ENCODE assay signal across 8 cellular contexts in genomic region chr1:179082308-179083030, GRCh38. TPM values are rescaled to one million over a fixed set of nuclear protein-coding genes. Genes with fewer than 3 reads are reported as not detected.
DNase-seq lines count a peak whose midpoint lies in the region; ATAC-seq, FAIRE-seq and TF ChIP-seq lines count a peak whose summit lies in the region.

No MANE protein-coding gene starts in this region.

- H3K9ac ChIP-seq in adipocyte (ENCODE audit: low read length), result peak overlapping the region; percentile 96

- no peaks in the 10 kb centered on the region for H3K4me1 ChIP-seq in RWPE2 (ENCODE audit: insufficient read depth, poor library complexity, severe bottlenecking)
- H3K4me1 ChIP-seq in adipocyte (ENCODE audit: control insufficient read depth, insufficient read depth, low read length), result peaks cover 28% of the 10 kb centered on the region
- H3K4me1 ChIP-seq in sigmoid colon, result peaks cover 0 to 24% (median 20%) of the 10 kb centered on the region in 4 donors

- H3K36me3 ChIP-seq in RWPE2 (ENCODE audit: low read depth) (peaks cover 25% of the 10 kb centered on the region), adipocyte (ENCODE audit: control insufficient read depth, insufficient read depth, low read length, severe bottlenecking) (peaks cover 9% of the 10 kb centered on the region), sigmoid colon (peaks cover 0 to 15% (median 5%) of the 10 kb centered on the region in 4 donors)

- H3K27me3 ChIP-seq in RWPE2 (ENCODE audit: insufficient read depth, poor library complexity, severe bottlenecking) (no peaks in the 10 kb centered on the region), adipocyte (replicated peaks; ENCODE audit: control insufficient read depth, insufficient read depth, low read length) (no peaks in the 10 kb centered on the region), sigmoid colon (no peaks in the 10 kb centered on the region)

- ATAC-seq in HG03196 (IDR thresholded peaks at IDR 0.05; ENCODE audit: unreplicated experiment) (peak; percentile 14), RWPE2 (ENCODE audit: low read depth) (peak; percentile 34)

- TF ChIP-seq POLR2A in sigmoid colon (IDR thresholded peaks at IDR 0.05), result no peak

- H3K4me3 ChIP-seq in RWPE2 (ENCODE audit: severe bottlenecking) (peak overlapping the region; percentile 74), adipocyte (ENCODE audit: low read length) (peak overlapping the region; percentile 91), sigmoid colon (peak overlapping the region; percentile 64 to 94 (median 86))

- 0% methylated on average over 54 of the region's 54 CpGs for WGBS in sigmoid colon, 2 donors

- intact Hi-C loops in sigmoid colon (cut with DNase I), result loop anchor here (5.0 kb wide), 2 partner anchors 35 to 55 kb away; partner anchors contain the start of gene FAM20B

- no peaks in the 10 kb centered on the region for H3K9me3 ChIP-seq in RWPE2 (ENCODE audit: severe bottlenecking)
- H3K9me3 ChIP-seq in adipocyte (ENCODE audit: control insufficient read depth, low read length), result no peaks in the 10 kb centered on the region
- no peaks in the 10 kb centered on the region for H3K9me3 ChIP-seq in sigmoid colon

- H3K27ac ChIP-seq in RWPE2 (ENCODE audit: poor library complexity, severe bottlenecking) (peak overlapping the region; percentile 61), sigmoid colon (peak overlapping the region; percentile 84 to 92 (median 91))

- FAIRE-seq in GM19239 (lab: Jason Lieb, UNC), result no peak

- TF ChIP-seq CTCF in RWPE2 (IDR thresholded peaks at IDR 0.05; ENCODE audit: poor library complexity, severe bottlenecking) (no peak), sigmoid colon (IDR thresholded peaks at IDR 0.05) (no peak)

- no peak for TF ChIP-seq EP300 in sigmoid colon (IDR thresholded peaks at IDR 0.05)

- peak in 8 of 14 donors; percentile 8 to 53 (median 37) for DNase-seq in C1 segment of cervical spinal cord (lab: John Stamatoyannopoulos, UW)
- peak; percentile 21 for DNase-seq in GM19239 (ENCODE audit: insufficient read length, low spot score)
- DNase-seq in RWPE2 (ENCODE audit: low spot score), result no peak
- peak; percentile 61 for DNase-seq in adipocyte (ENCODE audit: low read depth)
- DNase-seq in hepatic stellate cell (ENCODE audit: low spot score), result peak; percentile 58
- peak; percentile 76 for DNase-seq in sigmoid colon
- DNase-seq in HCEC 1CT, result no peak

RNA-seq across cellular contexts. Expression of gene TOR3A, which starts 0.6 kb away (rescaled TPM):
- 10 to 100 TPM; 38.8 to 53.5 (median 39.9) TPM for total RNA-seq in sigmoid colon
- 10 to 100 TPM in 2 of 3 donors, 1 to 10 TPM in 1; 8.3 to 37.1 (median 12.0) TPM for polyA plus RNA-seq in sigmoid colon

RNA-seq across cellular contexts. Expression of gene FAM20B, which starts 56.8 kb away (rescaled TPM):
- 10 to 100 TPM; 36.3 to 51.0 (median 48.3) TPM for total RNA-seq in sigmoid colon
- 10 to 100 TPM in 1 of 3 donors, 1 to 10 TPM in 2; 7.4 to 14.8 (median 7.8) TPM for polyA plus RNA-seq in sigmoid colon

Comparison
In these comparisons a context has a peak if more than half of its experiments do, and no peak if none do; other contexts are left out.
1. DNase-seq: peak in C1 segment of cervical spinal cord (8 of 14), GM19239 (single experiment), adipocyte (single experiment), hepatic stellate cell (single experiment) and sigmoid colon (single experiment); none in RWPE2 (single experiment) and HCEC 1CT (single experiment).
2. Peak in every context shown above with its lines, with median percentiles within 50 percentile points of each other: H3K4me3 ChIP-seq.